Comparison of ENCODE assay signal across 8 cellular contexts in the genomic region with DNA sequence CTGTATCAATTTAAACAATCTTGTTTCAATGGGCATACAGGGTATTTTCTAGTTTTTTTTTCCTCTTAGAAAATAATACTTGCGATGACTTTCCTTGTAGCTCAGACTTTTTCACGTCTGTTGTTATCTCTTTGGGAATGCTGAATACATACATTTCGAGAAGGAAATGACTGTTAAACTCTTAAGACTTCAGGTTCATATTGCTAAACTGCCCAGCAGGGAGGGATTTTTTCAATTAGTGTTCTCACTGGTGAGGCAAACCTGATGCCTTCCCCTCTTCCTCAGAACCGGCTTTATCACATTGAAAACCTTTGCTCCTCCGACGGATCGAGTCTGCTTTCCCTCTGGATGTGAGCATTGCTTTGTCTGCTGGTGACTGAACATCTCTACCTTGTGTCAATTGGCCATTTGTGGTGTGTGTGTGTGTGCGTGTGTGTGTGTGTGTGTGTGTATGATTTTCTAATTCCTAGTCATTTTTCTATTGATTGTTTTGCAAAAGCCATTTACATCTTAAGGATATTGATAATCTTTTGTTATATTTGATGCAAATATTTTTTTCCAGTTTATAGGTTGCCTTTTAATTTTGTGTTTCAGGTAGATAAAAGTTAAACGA. TPM values are rescaled to one million over a fixed set of nuclear protein-coding genes. Genes with fewer than 3 reads are reported as not detected.
DNase-seq lines count a peak whose midpoint lies in the region; ATAC-seq, FAIRE-seq and TF ChIP-seq lines count a peak whose summit lies in the region.

No MANE protein-coding gene starts in this region.

- TF ChIP-seq CTCF in Peyer's patch (IDR thresholded peaks at IDR 0.05), result peak in 1 of 6 experiments; percentile 10
- no peak for TF ChIP-seq CTCF in cardiac fibroblast (IDR thresholded peaks at IDR 0.05; ENCODE audit: low read depth, low read length)

- FAIRE-seq in GM12892 (lab: Jason Lieb, UNC), result peak; percentile 27

- peak; percentile 67 for TF ChIP-seq POLR2A in GM12892 (IDR thresholded peaks at IDR 0.05; ENCODE audit: low read depth, low read length)
- peak; percentile 48 to 61 for TF ChIP-seq POLR2A in Peyer's patch (IDR thresholded peaks at IDR 0.05)

- peak overlapping the region; percentile 97 to 100 (median 98) for H3K27ac ChIP-seq in Peyer's patch
- H3K27ac ChIP-seq in mesodermal cell (ENCODE audit: low read depth, low read length, severe bottlenecking), result no peak overlapping the region

- no peaks in the 10 kb centered on the region for H3K9me3 ChIP-seq in Peyer's patch
- H3K9me3 ChIP-seq in mesodermal cell (ENCODE audit: control insufficient read depth, low read length), result no peaks in the 10 kb centered on the region

- 53 to 71% methylated on average over 3 of the region's 9 CpGs for WGBS in mesodermal cell (ENCODE audit: insufficient coverage in 2 of 2), 2 experiments

- ATAC-seq in GM19023 (IDR thresholded peaks at IDR 0.05; ENCODE audit: unreplicated experiment) (no peak), HG02623 (IDR thresholded peaks at IDR 0.05; ENCODE audit: unreplicated experiment) (no peak)

- DNase-seq in GM12892 (ENCODE audit: insufficient read length) (no peak), Peyer's patch (peak; percentile 23 to 60 (median 52)), cardiac fibroblast (ENCODE audit: low read depth in 2 of 2) (peak; percentile 84 to 88), NCI-H748 (lab: John Stamatoyannopoulos, UW; ENCODE audit: unreplicated experiment) (no peak)
- no peak for DNase-seq in effector CD4-positive, alpha-beta T cell

- H3K4me3 ChIP-seq in Peyer's patch, result peak overlapping the region in 2 of 4 donors; percentile 66 to 81
- H3K4me3 ChIP-seq in cardiac fibroblast (replicated peaks in 1 of 2; ENCODE audit: low read depth in 2 of 2, low read length in 2 of 2), result peak overlapping the region; percentile 88 to 91
- peak overlapping the region; percentile 93 for H3K4me3 ChIP-seq in mesodermal cell (ENCODE audit: extremely low read depth, insufficient read depth, low read length, poor library complexity, severe bottlenecking)

- H3K36me3 ChIP-seq in Peyer's patch (peaks cover 0 to 32% (median 0%) of the 10 kb centered on the region in 3 donors), mesodermal cell (ENCODE audit: control insufficient read depth, insufficient read depth, low read length) (peaks cover 86% of the 10 kb centered on the region)

- H3K4me1 ChIP-seq in Peyer's patch (peaks cover 0 to 51% (median 23%) of the 10 kb centered on the region in 4 donors), mesodermal cell (ENCODE audit: control insufficient read depth, insufficient read depth, low read length, poor library complexity, severe bottlenecking) (peaks cover 17% of the 10 kb centered on the region)

- H3K27me3 ChIP-seq in Peyer's patch, result no peaks in the 10 kb centered on the region

RNA-seq across cellular contexts. Expression of a gene that starts 6.6 kb away (rescaled TPM):
- 678 TPM for polyA plus RNA-seq in GM12892 (2012; ENCODE audit: missing spikeins)
- 1,000 to 10,000 TPM in 2 of 4 donors, 100 to 1,000 TPM in 2; 705 to 1,411 (median 1,064) TPM for total RNA-seq in Peyer's patch
- 32.4 TPM for polyA plus RNA-seq in mesodermal cell (2013, experiment 1 of 2)
- 28.8 TPM for polyA plus RNA-seq in mesodermal cell (2013, experiment 2 of 2)

RNA-seq across cellular contexts. Expression of a gene that starts 42.7 kb away (rescaled TPM):
- polyA plus RNA-seq in GM12892 (2012; ENCODE audit: missing spikeins), result 11.2 TPM
- 100 to 1,000 TPM in 2 of 4 donors, 10 to 100 TPM in 2; 51.2 to 115 (median 102) TPM for total RNA-seq in Peyer's patch
- 58.2 TPM for polyA plus RNA-seq in mesodermal cell (2013, experiment 1 of 2)
- polyA plus RNA-seq in mesodermal cell (2013, experiment 2 of 2), result 48.4 TPM

RNA-seq across cellular contexts. Expression of a gene that starts 46.7 kb away (rescaled TPM):
- polyA plus RNA-seq in GM12892 (2012; ENCODE audit: missing spikeins), result 17.9 TPM
- total RNA-seq in Peyer's patch, result 10 to 100 TPM; 23.3 to 50.6 (median 40.2) TPM
- 2.9 TPM for polyA plus RNA-seq in mesodermal cell (2013, experiment 1 of 2)
- polyA plus RNA-seq in mesodermal cell (2013, experiment 2 of 2), result 2.6 TPM

Comparison
In these comparisons a context has a peak if more than half of its experiments do, and no peak if none do; other contexts are left out.
1. DNase-seq: peak in Peyer's patch (3 of 3) and cardiac fibroblast (2 of 2); none in GM12892 (single experiment), effector CD4-positive, alpha-beta T cell (single experiment) and NCI-H748 (single experiment).